8 cellular contexts compared by ENCODE assay signal in the genomic region with DNA sequence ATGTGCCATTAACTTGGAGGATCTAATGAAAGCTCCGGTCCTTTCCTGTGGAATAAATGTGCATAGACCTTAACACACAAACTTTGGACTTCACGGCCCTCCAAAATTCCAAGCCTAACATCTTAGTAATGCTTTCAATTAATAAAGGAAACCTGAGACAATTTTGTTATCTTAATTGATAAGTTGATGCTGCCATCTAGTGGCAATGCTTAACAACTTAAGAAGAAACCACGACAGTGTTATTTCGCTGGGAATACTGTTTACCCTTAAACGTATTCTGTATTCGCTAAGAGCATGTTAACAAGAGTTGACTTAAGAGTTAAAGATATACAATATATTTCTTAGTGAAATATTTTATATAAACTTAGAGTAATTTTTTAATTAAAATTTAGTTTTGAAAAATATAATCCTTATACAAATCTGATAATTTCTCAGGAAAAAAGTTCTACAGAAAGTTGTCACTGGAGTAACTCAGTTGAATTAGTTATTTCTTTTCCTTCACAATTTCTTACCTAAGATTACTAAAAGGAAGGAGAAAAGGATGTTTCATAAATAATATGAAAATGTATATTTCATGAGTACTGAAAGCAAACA. TPM values are rescaled to one million over a fixed set of nuclear protein-coding genes. Genes with fewer than 3 reads are reported as not detected.
DNase-seq lines count a peak whose midpoint lies in the region; ATAC-seq, FAIRE-seq and TF ChIP-seq lines count a peak whose summit lies in the region.

No MANE protein-coding gene starts in this region.

- no CpG with 5 or more reads among the region's 6 CpGs for WGBS in neuronal stem cell (ENCODE audit: extremely low coverage in 2 of 2, insufficient read length in 2 of 2, insufficient replicate concordance in 1 of 2), 2 donors

- no peak overlapping the region for H3K4me3 ChIP-seq in PC-9
- no peak overlapping the region for H3K4me3 ChIP-seq in neuronal stem cell (ENCODE audit: low read length in 2 of 2)

- H3K27ac ChIP-seq in PC-9 (no peak overlapping the region), neuronal stem cell (replicated peaks; ENCODE audit: low read length) (no peak overlapping the region)

- no peaks in the 10 kb centered on the region for H3K79me2 ChIP-seq in PC-9 (ENCODE audit: low read depth)

- TF ChIP-seq CTCF in PC-9 (conservative IDR thresholded peaks at IDR 0.05): peak; percentile 87
- TF ChIP-seq CTCF in endothelial cell (IDR thresholded peaks at IDR 0.05; ENCODE audit: unreplicated experiment): peak; percentile 83

- H3K36me3 ChIP-seq in PC-9 (ENCODE audit: low read depth) (no peaks in the 10 kb centered on the region), neuronal stem cell (replicated peaks in 1 of 2; ENCODE audit: control insufficient read depth in 2 of 2, insufficient read depth in 2 of 2, low read length in 2 of 2) (no peaks in the 10 kb centered on the region)

- no peak overlapping the region for H4K91ac ChIP-seq in neuronal stem cell (ENCODE audit: low read depth, low read length, poor library complexity)

- H2AFZ ChIP-seq in PC-9: no peak overlapping the region
- no peak overlapping the region for H2AFZ ChIP-seq in neuronal stem cell (ENCODE audit: low read length)

- H3K18ac ChIP-seq in neuronal stem cell (ENCODE audit: low read length): no peak overlapping the region

- CTCF ChIA-PET in PC-9 (lab: Charles Lee): no interaction called here

- ATAC-seq in GM19328 (IDR thresholded peaks at IDR 0.05; ENCODE audit: unreplicated experiment): no peak
- ATAC-seq in HG03439 (IDR thresholded peaks at IDR 0.05; ENCODE audit: unreplicated experiment): no peak
- no peak for ATAC-seq in GM19395 (IDR thresholded peaks at IDR 0.05; ENCODE audit: unreplicated experiment)

- H2BK12ac ChIP-seq in neuronal stem cell (ENCODE audit: low read length): no peak overlapping the region

- DNase-seq in HT1080 (ENCODE audit: low read depth) (peak; percentile 10), PC-9 (peak in 1 of 2 experiments; percentile 57), endothelial cell (ENCODE audit: low spot score) (peak; percentile 12), neuronal stem cell (ENCODE audit: low spot score) (peak; percentile 61)

- no peak overlapping the region for H3K23ac ChIP-seq in neuronal stem cell (ENCODE audit: low read depth, low read length, poor library complexity)

- no peak overlapping the region for H2AK5ac ChIP-seq in neuronal stem cell (ENCODE audit: low read depth, low read length)

- peaks cover 5% of the 10 kb centered on the region for H3K27me3 Mint-ChIP-seq in endothelial cell (ENCODE audit: unreplicated experiment)

- H3K4me2 ChIP-seq in PC-9 (no peak overlapping the region), neuronal stem cell (ENCODE audit: insufficient read depth, low read length, poor library complexity, severe bottlenecking) (no peak overlapping the region)

- H3K79me1 ChIP-seq in neuronal stem cell (ENCODE audit: low read depth, low read length): no peaks in the 10 kb centered on the region

- no peak overlapping the region for H2BK15ac ChIP-seq in neuronal stem cell (ENCODE audit: low read length)

- no peak overlapping the region for H3K9ac ChIP-seq in neuronal stem cell (ENCODE audit: low read depth, low read length, poor library complexity)

- peaks cover 6% of the 10 kb centered on the region; the same call in 1 of the 2 replicates for H3K27me3 ChIP-seq in PC-9 (ENCODE audit: insufficient read depth, low read depth)
- no peaks in the 10 kb centered on the region for H3K27me3 ChIP-seq in neuronal stem cell (ENCODE audit: control insufficient read depth in 3 of 3, insufficient read depth in 3 of 3, low read depth in 1 of 3, low read length in 3 of 3)

- H3K9me3 Mint-ChIP-seq in endothelial cell (ENCODE audit: unreplicated experiment): no peaks in the 10 kb centered on the region

- POLR2A ChIA-PET in PC-9 (lab: Charles Lee; ENCODE audit: unreplicated experiment): no interaction called here

- H3K4me3 Mint-ChIP-seq in endothelial cell (ENCODE audit: unreplicated experiment): no peak overlapping the region

- no peaks in the 10 kb centered on the region for H4K20me1 ChIP-seq in PC-9 (ENCODE audit: insufficient read depth)

- no peak overlapping the region for H4K8ac ChIP-seq in neuronal stem cell (ENCODE audit: low read depth, low read length)

- intact Hi-C loops in PC-9 (cut with micrococcal nuclease; ENCODE audit: unreplicated experiment): loop anchor here (2.0 to 10.0 kb wide), 3 partner anchors 161 to 1069 kb away; no protein-coding TSS in a partner anchor

- no peak overlapping the region for H3K27ac Mint-ChIP-seq in endothelial cell (ENCODE audit: unreplicated experiment)

- no peak overlapping the region for H2BK120ac ChIP-seq in neuronal stem cell (ENCODE audit: low read depth, low read length)

- H3K9me3 ChIP-seq in PC-9 (ENCODE audit: insufficient read depth, low read depth) (no peaks in the 10 kb centered on the region), neuronal stem cell (replicated peaks in 1 of 2; ENCODE audit: control insufficient read depth in 2 of 2, insufficient read depth in 1 of 2, low read depth in 1 of 2, low read length in 2 of 2) (peaks cover 0 to 2% of the 10 kb centered on the region in 2 donors)

- BruUV-seq in PC-9 (replicated peaks; lab: Mats Ljungman, UMichigan): no TSS peak

- no peaks in the 10 kb centered on the region for H3F3A ChIP-seq in PC-9 (ENCODE audit: insufficient read depth, low read depth)

- H2BK5ac ChIP-seq in neuronal stem cell (ENCODE audit: low read length): no peak overlapping the region

- FAIRE-seq in G401.6 (lab: Jason Lieb, UNC): peak; percentile 84

- H3K4ac ChIP-seq in neuronal stem cell (ENCODE audit: low read length): no peak overlapping the region

- H3K9me2 ChIP-seq in PC-9 (ENCODE audit: insufficient read depth): no peaks in the 10 kb centered on the region

- H3K4me1 Mint-ChIP-seq in endothelial cell (ENCODE audit: unreplicated experiment): no peaks in the 10 kb centered on the region

- no peak overlapping the region for H3K14ac ChIP-seq in neuronal stem cell (ENCODE audit: low read length)

- H3K4me1 ChIP-seq in PC-9 (replicated peaks; ENCODE audit: insufficient read depth) (0 out of 2 replicates have a peak, but pooled peaks cover 3% of the 10 kb centered on the region), neuronal stem cell (ENCODE audit: control insufficient read depth in 2 of 2, insufficient read depth in 1 of 2, low read depth in 1 of 2, low read length in 2 of 2) (no peaks in the 10 kb centered on the region)

- H3K36me3 Mint-ChIP-seq in endothelial cell (ENCODE audit: low read depth, unreplicated experiment): no peaks in the 10 kb centered on the region

RNA-seq across cellular contexts. Expression of a gene that starts 35.0 kb away (rescaled TPM):
- not detected in 2 replicates for total RNA-seq in HT1080 (2014; rRNA removed; shearing (Covaris generic))
- polyA plus RNA-seq in HT1080 (2015; cell fraction: cytosol; rRNA removed): not detected in 2 replicates
- not detected in 2 replicates for polyA plus RNA-seq in HT1080 (2015; cell fraction: nucleus; rRNA removed)
- total RNA-seq in PC-9 (2021) (not detected in 2 replicates), endothelial cell (ENCODE audit: unreplicated experiment) (not detected)
- polyA plus RNA-seq in neuronal stem cell (2013, experiment 1 of 2): not detected
- not detected for polyA plus RNA-seq in neuronal stem cell (2013, experiment 2 of 2)
